Comparison of ENCODE assay signal across 1 cellular context in the genomic region with DNA sequence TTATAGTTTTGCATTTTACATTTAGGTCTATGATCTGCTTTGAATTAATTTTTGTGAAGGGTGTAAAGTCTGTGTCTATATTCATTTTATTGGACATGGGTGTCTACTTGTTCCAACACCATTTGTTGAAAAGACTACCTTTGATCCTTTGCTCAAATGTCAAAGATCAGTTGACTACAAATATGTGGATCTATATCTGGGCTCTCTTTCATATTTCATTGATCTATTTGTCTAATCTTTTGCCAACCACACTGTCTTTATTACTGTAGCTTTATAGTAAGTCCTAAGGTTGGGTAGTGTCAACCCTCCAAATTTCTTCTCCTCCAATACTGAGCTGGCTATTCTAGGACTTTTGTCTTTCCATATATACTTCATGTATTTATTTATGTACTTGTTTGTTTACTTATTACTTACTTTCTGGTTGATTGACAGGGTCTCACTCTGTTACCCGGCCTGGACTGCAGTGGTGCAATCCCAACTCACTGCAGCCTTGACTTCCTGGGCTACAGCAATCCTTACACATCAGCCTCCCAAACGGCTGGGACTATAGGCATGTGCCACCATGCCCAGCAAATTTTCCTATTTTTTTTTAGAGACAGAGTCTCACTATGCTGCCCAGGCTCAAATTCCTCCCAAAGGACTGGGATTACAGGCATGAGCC.
TF ChIP-seq lines count a peak whose summit lies in the region.

No MANE protein-coding gene starts in this region.

TF ChIP-seq in HepG2, 621 proteins besides CTCF, POLR2A, EP300 and RAD21 (continued from another document):
- TF ChIP-seq CEBPB (IDR thresholded peaks at IDR 0.05; ENCODE audit: borderline replicate concordance, low read depth, low read length) (peak; percentile 58; the same call in 1 of the 2 replicates), NCOA1 (CRISPR knock-in tag; IDR thresholded peaks at IDR 0.05) (no peak), MBD4 (IDR thresholded peaks at IDR 0.05; ENCODE audit: borderline replicate concordance, low read length) (no peak), NCOR1 (IDR thresholded peaks at IDR 0.05; ENCODE audit: borderline replicate concordance, low read length) (peak; percentile 48; the same call in 1 of the 2 replicates), ZNF121 (CRISPR knock-in tag; IDR thresholded peaks at IDR 0.05) (peak; percentile 88), HDAC1 (CRISPR knock-in tag; IDR thresholded peaks at IDR 0.05) (peak; percentile 49; the same call in 1 of the 2 replicates), MEIS1 (CRISPR knock-in tag; IDR thresholded peaks at IDR 0.05; ENCODE audit: borderline replicate concordance) (peak; percentile 44; the same call in 1 of the 2 replicates), NR2F6 (IDR thresholded peaks at IDR 0.05) (0 out of 2 replicates have a peak, but pooled peaks have one; percentile 24), NR2F6 (CRISPR knock-in tag; IDR thresholded peaks at IDR 0.05) (no peak), TMF1 (CRISPR knock-in tag; IDR thresholded peaks at IDR 0.05; ENCODE audit: low read depth) (no peak), LCORL (IDR thresholded peaks at IDR 0.05) (peak; percentile 65; the same call in 1 of the 2 replicates), LCORL (CRISPR knock-in tag; IDR thresholded peaks at IDR 0.05) (no peak), SKI (IDR thresholded peaks at IDR 0.05; ENCODE audit: partially characterized antibody) (peak; percentile 8), HNF4A (CRISPR knock-in tag; IDR thresholded peaks at IDR 0.05) (peak; percentile 64), NR2F1 (CRISPR knock-in tag; IDR thresholded peaks at IDR 0.05) (peak in 1 of 2 experiments; percentile 55; a peak in 1 of 4 replicates), AGO1 (IDR thresholded peaks at IDR 0.05; ENCODE audit: low read depth, low read length, poor library complexity, severe bottlenecking) (no peak), NFIC (IDR thresholded peaks at IDR 0.05; ENCODE audit: low read length) (peak; percentile 46; the same call in 1 of the 2 replicates), MED13 (CRISPR knock-in tag; IDR thresholded peaks at IDR 0.05) (no peak), SMC3 (IDR thresholded peaks at IDR 0.05; ENCODE audit: low read length) (0 out of 2 replicates have a peak, but pooled peaks have one; percentile 2), TBX3 (IDR thresholded peaks at IDR 0.05; ENCODE audit: borderline replicate concordance) (peak; percentile 44; the same call in 1 of the 2 replicates), POGZ (CRISPR knock-in tag; IDR thresholded peaks at IDR 0.05) (0 out of 2 replicates have a peak, but pooled peaks have one; percentile 16), ZNF770 (CRISPR knock-in tag; IDR thresholded peaks at IDR 0.05) (peak; percentile 67), ONECUT2 (CRISPR knock-in tag; IDR thresholded peaks at IDR 0.05) (peak; percentile 78; the same call in 1 of the 2 replicates), SALL1 (CRISPR knock-in tag; IDR thresholded peaks at IDR 0.05) (peak; percentile 56), NR2F2 (IDR thresholded peaks at IDR 0.05; ENCODE audit: borderline replicate concordance, low read depth) (peak; percentile 53; the same call in 1 of the 2 replicates), FOXP1 (IDR thresholded peaks at IDR 0.05) (peak; percentile 47; the same call in 1 of the 2 replicates), FOXP1 (CRISPR knock-in tag; IDR thresholded peaks at IDR 0.05) (peak; percentile 76), CREBL2 (CRISPR knock-in tag; IDR thresholded peaks at IDR 0.05; ENCODE audit: borderline replicate concordance) (no peak), CEBPG (CRISPR knock-in tag; IDR thresholded peaks at IDR 0.05) (0 out of 2 replicates have a peak, but pooled peaks have one; percentile 12), KAT2B (IDR thresholded peaks at IDR 0.05; ENCODE audit: borderline replicate concordance, low read depth, low read length) (peak; percentile 94), TCF7 (IDR thresholded peaks at IDR 0.05; ENCODE audit: low read depth) (peak; percentile 47; the same call in 1 of the 2 replicates), CREM (IDR thresholded peaks at IDR 0.05) (peak; percentile 27; the same call in 1 of the 2 replicates), CREM (CRISPR knock-in tag; IDR thresholded peaks at IDR 0.05) (no peak), HNF4G (IDR thresholded peaks at IDR 0.05; ENCODE audit: borderline replicate concordance, low read depth, low read length) (peak; percentile 44; the same call in 1 of the 2 replicates), HNF4G (CRISPR knock-in tag; IDR thresholded peaks at IDR 0.05; ENCODE audit: borderline replicate concordance, low read depth) (no peak), REPIN1 (CRISPR knock-in tag; IDR thresholded peaks at IDR 0.05; ENCODE audit: borderline replicate concordance, low read depth) (no peak), ZNF263 (CRISPR knock-in tag; IDR thresholded peaks at IDR 0.05) (no peak)
- TF ChIP-seq, protein P1, sequence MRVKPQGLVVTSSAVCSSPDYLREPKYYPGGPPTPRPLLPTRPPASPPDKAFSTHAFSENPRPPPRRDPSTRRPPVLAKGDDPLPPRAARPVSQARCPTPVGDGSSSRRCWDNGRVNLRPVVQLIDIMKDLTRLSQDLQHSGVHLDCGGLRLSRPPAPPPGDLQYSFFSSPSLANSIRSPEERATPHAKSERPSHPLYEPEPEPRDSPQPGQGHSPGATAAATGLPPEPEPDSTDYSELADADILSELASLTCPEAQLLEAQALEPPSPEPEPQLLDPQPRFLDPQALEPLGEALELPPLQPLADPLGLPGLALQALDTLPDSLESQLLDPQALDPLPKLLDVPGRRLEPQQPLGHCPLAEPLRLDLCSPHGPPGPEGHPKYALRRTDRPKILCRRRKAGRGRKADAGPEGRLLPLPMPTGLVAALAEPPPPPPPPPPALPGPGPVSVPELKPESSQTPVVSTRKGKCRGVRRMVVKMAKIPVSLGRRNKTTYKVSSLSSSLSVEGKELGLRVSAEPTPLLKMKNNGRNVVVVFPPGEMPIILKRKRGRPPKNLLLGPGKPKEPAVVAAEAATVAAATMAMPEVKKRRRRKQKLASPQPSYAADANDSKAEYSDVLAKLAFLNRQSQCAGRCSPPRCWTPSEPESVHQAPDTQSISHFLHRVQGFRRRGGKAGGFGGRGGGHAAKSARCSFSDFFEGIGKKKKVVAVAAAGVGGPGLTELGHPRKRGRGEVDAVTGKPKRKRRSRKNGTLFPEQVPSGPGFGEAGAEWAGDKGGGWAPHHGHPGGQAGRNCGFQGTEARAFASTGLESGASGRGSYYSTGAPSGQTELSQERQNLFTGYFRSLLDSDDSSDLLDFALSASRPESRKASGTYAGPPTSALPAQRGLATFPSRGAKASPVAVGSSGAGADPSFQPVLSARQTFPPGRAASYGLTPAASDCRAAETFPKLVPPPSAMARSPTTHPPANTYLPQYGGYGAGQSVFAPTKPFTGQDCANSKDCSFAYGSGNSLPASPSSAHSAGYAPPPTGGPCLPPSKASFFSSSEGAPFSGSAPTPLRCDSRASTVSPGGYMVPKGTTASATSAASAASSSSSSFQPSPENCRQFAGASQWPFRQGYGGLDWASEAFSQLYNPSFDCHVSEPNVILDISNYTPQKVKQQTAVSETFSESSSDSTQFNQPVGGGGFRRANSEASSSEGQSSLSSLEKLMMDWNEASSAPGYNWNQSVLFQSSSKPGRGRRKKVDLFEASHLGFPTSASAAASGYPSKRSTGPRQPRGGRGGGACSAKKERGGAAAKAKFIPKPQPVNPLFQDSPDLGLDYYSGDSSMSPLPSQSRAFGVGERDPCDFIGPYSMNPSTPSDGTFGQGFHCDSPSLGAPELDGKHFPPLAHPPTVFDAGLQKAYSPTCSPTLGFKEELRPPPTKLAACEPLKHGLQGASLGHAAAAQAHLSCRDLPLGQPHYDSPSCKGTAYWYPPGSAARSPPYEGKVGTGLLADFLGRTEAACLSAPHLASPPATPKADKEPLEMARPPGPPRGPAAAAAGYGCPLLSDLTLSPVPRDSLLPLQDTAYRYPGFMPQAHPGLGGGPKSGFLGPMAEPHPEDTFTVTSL (CRISPR knock-in tag; IDR thresholded peaks at IDR 0.05; ENCODE audit: borderline replicate concordance): 0 out of 2 replicates have a peak, but pooled peaks have one; percentile 28
- TF ChIP-seq, protein P2, sequence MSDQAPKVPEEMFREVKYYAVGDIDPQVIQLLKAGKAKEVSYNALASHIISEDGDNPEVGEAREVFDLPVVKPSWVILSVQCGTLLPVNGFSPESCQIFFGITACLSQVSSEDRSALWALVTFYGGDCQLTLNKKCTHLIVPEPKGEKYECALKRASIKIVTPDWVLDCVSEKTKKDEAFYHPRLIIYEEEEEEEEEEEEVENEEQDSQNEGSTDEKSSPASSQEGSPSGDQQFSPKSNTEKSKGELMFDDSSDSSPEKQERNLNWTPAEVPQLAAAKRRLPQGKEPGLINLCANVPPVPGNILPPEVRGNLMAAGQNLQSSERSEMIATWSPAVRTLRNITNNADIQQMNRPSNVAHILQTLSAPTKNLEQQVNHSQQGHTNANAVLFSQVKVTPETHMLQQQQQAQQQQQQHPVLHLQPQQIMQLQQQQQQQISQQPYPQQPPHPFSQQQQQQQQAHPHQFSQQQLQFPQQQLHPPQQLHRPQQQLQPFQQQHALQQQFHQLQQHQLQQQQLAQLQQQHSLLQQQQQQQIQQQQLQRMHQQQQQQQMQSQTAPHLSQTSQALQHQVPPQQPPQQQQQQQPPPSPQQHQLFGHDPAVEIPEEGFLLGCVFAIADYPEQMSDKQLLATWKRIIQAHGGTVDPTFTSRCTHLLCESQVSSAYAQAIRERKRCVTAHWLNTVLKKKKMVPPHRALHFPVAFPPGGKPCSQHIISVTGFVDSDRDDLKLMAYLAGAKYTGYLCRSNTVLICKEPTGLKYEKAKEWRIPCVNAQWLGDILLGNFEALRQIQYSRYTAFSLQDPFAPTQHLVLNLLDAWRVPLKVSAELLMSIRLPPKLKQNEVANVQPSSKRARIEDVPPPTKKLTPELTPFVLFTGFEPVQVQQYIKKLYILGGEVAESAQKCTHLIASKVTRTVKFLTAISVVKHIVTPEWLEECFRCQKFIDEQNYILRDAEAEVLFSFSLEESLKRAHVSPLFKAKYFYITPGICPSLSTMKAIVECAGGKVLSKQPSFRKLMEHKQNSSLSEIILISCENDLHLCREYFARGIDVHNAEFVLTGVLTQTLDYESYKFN (CRISPR knock-in tag; conservative IDR thresholded peaks at IDR 0.05): peak; percentile 83
- TF ChIP-seq, protein P3, sequence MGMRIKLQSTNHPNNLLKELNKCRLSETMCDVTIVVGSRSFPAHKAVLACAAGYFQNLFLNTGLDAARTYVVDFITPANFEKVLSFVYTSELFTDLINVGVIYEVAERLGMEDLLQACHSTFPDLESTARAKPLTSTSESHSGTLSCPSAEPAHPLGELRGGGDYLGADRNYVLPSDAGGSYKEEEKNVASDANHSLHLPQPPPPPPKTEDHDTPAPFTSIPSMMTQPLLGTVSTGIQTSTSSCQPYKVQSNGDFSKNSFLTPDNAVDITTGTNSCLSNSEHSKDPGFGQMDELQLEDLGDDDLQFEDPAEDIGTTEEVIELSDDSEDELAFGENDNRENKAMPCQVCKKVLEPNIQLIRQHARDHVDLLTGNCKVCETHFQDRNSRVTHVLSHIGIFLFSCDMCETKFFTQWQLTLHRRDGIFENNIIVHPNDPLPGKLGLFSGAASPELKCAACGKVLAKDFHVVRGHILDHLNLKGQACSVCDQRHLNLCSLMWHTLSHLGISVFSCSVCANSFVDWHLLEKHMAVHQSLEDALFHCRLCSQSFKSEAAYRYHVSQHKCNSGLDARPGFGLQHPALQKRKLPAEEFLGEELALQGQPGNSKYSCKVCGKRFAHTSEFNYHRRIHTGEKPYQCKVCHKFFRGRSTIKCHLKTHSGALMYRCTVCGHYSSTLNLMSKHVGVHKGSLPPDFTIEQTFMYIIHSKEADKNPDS (CRISPR knock-in tag; IDR thresholded peaks at IDR 0.05): peak; percentile 80
- TF ChIP-seq, protein P4, sequence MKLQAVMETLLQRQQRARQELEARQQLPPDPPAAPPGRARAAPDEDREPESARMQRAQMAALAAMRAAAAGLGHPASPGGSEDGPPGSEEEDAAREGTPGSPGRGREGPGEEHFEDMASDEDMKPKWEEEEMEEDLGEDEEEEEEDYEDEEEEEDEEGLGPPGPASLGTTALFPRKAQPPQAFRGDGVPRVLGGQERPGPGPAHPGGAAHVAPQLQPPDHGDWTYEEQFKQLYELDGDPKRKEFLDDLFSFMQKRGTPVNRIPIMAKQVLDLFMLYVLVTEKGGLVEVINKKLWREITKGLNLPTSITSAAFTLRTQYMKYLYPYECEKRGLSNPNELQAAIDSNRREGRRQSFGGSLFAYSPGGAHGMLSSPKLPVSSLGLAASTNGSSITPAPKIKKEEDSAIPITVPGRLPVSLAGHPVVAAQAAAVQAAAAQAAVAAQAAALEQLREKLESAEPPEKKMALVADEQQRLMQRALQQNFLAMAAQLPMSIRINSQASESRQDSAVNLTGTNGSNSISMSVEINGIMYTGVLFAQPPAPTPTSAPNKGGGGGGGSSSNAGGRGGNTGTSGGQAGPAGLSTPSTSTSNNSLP (IDR thresholded peaks at IDR 0.05; ENCODE audit: low read depth, low read length): peak; percentile 32; the same call in 1 of the 2 replicates
